In the genomic region with DNA sequence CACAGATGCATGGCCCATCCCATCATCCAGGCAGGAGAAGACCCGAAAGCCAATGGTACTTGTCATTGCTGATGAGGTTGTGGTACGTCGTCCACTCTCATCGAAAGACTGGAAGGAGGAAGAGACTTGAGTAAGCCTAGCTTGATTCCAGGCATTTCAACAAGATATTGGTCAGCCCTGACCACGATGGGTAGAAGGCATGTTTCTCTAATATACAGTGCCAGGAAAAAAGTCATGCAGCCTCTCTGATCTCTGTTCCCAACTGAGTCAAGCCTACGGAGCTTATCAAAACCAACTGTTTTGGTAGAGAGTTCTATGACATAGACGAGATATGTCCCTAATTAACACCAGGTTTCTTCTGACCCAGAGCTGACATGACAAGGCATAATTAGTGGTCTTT, we compare ENCODE assay signal across 20 cellular contexts. TPM values are rescaled to one million over a fixed set of nuclear protein-coding genes. Genes with fewer than 3 reads are reported as not detected.
DNase-seq lines count a peak whose midpoint lies in the region; ATAC-seq and TF ChIP-seq lines count a peak whose summit lies in the region.
"Had no signal": no experiment of that assay in that cellular context is flagged by ENCODE, and none has a peak within 500 bp of the region (broad histone marks: within the 10 kb centered on the region; RNA-seq: fewer than 3 reads in every experiment).

No MANE protein-coding gene starts in this region.

- H3K27me3 ChIP-seq in IMR-90 (ENCODE audit: control insufficient read depth, insufficient read depth, low read length) (no peaks in the 10 kb centered on the region), breast epithelium (no peaks in the 10 kb centered on the region), osteoblast (ENCODE audit: insufficient read depth, low read length) (no peaks in the 10 kb centered on the region), sigmoid colon (no peaks in the 10 kb centered on the region)
- H3K27me3 ChIP-seq: cardiac muscle cell, neural progenitor cell had no signal

- H3K14ac ChIP-seq in IMR-90 (replicated peaks; ENCODE audit: low read depth, low read length) = peak overlapping the region; percentile 50

- H3K36me3 ChIP-seq in IMR-90 (ENCODE audit: control insufficient read depth, insufficient read depth, low read length) (peaks cover 35% of the 10 kb centered on the region), breast epithelium (no peaks in the 10 kb centered on the region), osteoblast (ENCODE audit: insufficient read depth, low read length) (peaks cover 28% of the 10 kb centered on the region), sigmoid colon (peaks cover 12 to 54% (median 37%) of the 10 kb centered on the region in 4 donors)

- WGBS in IMR-90 (ENCODE audit: extremely low coverage in 2 of 2, insufficient read length in 1 of 2), 2 experiments = 40% methylated on average over 1 of the region's 7 CpGs; no CpG with 5 or more reads in 1 of the 2 experiments
- 93 to 94% methylated on average over 7 of the region's 7 CpGs for WGBS in sigmoid colon, 2 donors

- in situ Hi-C loops in IMR-90 (cut with MboI; ENCODE audit: low sequenced_read_pairs) = no loop called here

- ATAC-seq in IMR-90 (ENCODE audit: low read depth) = 0 out of 2 replicates have a peak, but pooled peaks have one; percentile 5
- ATAC-seq: activated CD4-positive, CD25-positive, alpha-beta regulatory T cell treated with anti-CD3 and anti-CD28 coated beads, Interleukin-2, amount 50 U/mL, for 24 hours; mucosa of descending colon; Panc1 had no signal

- peak overlapping the region; percentile 73 for H3K4ac ChIP-seq in IMR-90 (ENCODE audit: low read depth, low read length)

- H3K4me3 ChIP-seq in IMR-90 (ENCODE audit: insufficient read depth, low read depth, low read length) (no peak overlapping the region), breast epithelium (no peak overlapping the region), osteoblast (ENCODE audit: insufficient read depth, low read length) (no peak overlapping the region), sigmoid colon (no peak overlapping the region)
- H3K4me3 ChIP-seq: cardiac muscle cell, mucosa of descending colon, neural progenitor cell, SK-N-MC, thoracic aorta had no signal

- BruUV-seq in IMR-90 (replicated peaks; lab: Mats Ljungman, UMichigan) = no TSS peak

- H3K4me2 ChIP-seq in IMR-90 (ENCODE audit: low read depth, low read length) = peak overlapping the region; percentile 16; the same call in 1 of the 2 replicates
- peak overlapping the region; percentile 56 for H3K4me2 ChIP-seq in osteoblast (ENCODE audit: insufficient read depth, low read length)
- H3K4me2 ChIP-seq: neural progenitor cell had no signal

- DNase-seq in EH (ENCODE audit: low read depth) (peak; percentile 82), IMR-90 (peak; percentile 80), breast epithelium (ENCODE audit: low spot score in 2 of 2) (no peak), osteoblast (ENCODE audit: insufficient read length, low spot score, missing footprints) (peak; percentile 90), germinal center (ENCODE audit: low spot score) (no peak), sigmoid colon (no peak)
- no peak for DNase-seq in stimulated activated CD8-positive, alpha-beta memory T cell treated with anti-CD3 and anti-CD28 coated beads, Interleukin-4, amount 100 ng/mL, for 48 hours
- DNase-seq: activated CD8-positive, alpha-beta memory T cell treated with anti-CD3 and anti-CD28 coated beads for 24 hours; Caco-2; dermis blood vessel endothelial cell; glutamatergic neuron; mucosa of descending colon; NCI-H187; stimulated activated CD4-positive, alpha-beta T cell treated with anti-CD3 and anti-CD28 coated beads, Interleukin-12 subunit alpha, Interleukin-12 subunit beta, amount 100 ng/mL, for 4 hours had no signal

- H2BK120ac ChIP-seq in IMR-90 (ENCODE audit: low read depth, low read length) = peak overlapping the region; percentile 60

- H4K5ac ChIP-seq in IMR-90 (ENCODE audit: low read depth, low read length) = peak overlapping the region; percentile 21; the same call in 1 of the 2 replicates

- no peaks in the 10 kb centered on the region for H3K79me2 ChIP-seq in osteoblast (ENCODE audit: insufficient read depth, low read length)

- H2BK15ac ChIP-seq in IMR-90 (ENCODE audit: low read depth, low read length) = peak overlapping the region; percentile 93

- intact Hi-C loops in IMR-90 (cut with micrococcal nuclease) = loop anchor here (2.0 kb wide), 1 partner anchor 104 kb away; a partner anchor contains a TSS
- intact Hi-C loops in breast epithelium (cut with DNase I; ENCODE audit: low total_unique reads) = loop anchor here (10.0 kb wide), 1 partner anchor 92 kb away; no protein-coding TSS in a partner anchor
- intact Hi-C loops in sigmoid colon (cut with DNase I) = loop anchor here (10.0 kb wide), 2 partner anchors 108 to 458 kb away; a partner anchor contains a TSS

- dilution Hi-C loops in IMR-90 (cut with HindIII; ENCODE audit: low sequenced_read_pairs, unreplicated experiment) = no loop called here

- CTCF ChIA-PET in IMR-90 (lab: Yijun Ruan, JAX) = interaction anchor here (1.1 to 1.6 kb wide), 3 partner anchors 10 to 232 kb away, joined by 3 to 5 read pairs (median 3); no protein-coding TSS in a partner anchor

- peak overlapping the region; percentile 27; the same call in 1 of the 2 replicates for H2BK20ac ChIP-seq in IMR-90 (ENCODE audit: low read depth, low read length)

- no peak overlapping the region for H3K56ac ChIP-seq in IMR-90 (ENCODE audit: extremely low read depth, insufficient read depth, low read length)

- H4K91ac ChIP-seq in IMR-90 (ENCODE audit: insufficient read depth, low read depth, low read length) = peak overlapping the region; percentile 66

- no peak overlapping the region for H2AK9ac ChIP-seq in IMR-90 (replicated peaks; ENCODE audit: low read depth, low read length, poor library complexity)

- no peaks in the 10 kb centered on the region for H3K9me3 ChIP-seq in IMR-90 (ENCODE audit: control insufficient read depth, insufficient read depth, low read length)
- H3K9me3 ChIP-seq in breast epithelium = no peaks in the 10 kb centered on the region
- no peaks in the 10 kb centered on the region for H3K9me3 ChIP-seq in osteoblast (ENCODE audit: low read depth, low read length)
- H3K9me3 ChIP-seq in sigmoid colon = no peaks in the 10 kb centered on the region
- H3K9me3 ChIP-seq: Caco-2, mucosa of descending colon, thoracic aorta had no signal

- H2AFZ ChIP-seq in IMR-90 (replicated peaks; ENCODE audit: low read length, poor library complexity) = no peak overlapping the region
- no peak overlapping the region for H2AFZ ChIP-seq in osteoblast (ENCODE audit: low read length)
- H2AFZ ChIP-seq: neural progenitor cell had no signal

- H2AK5ac ChIP-seq in IMR-90 (ENCODE audit: low read depth, low read length) = peak overlapping the region; percentile 89

- POLR2A ChIA-PET in IMR-90 (lab: Charles Lee; ENCODE audit: unreplicated experiment) = no interaction called here

- peak overlapping the region; percentile 31; the same call in 1 of the 2 replicates for H3K18ac ChIP-seq in IMR-90 (ENCODE audit: low read depth, low read length)

- H4K8ac ChIP-seq in IMR-90 (ENCODE audit: low read depth in 2 of 2, low read length in 2 of 2) = peak overlapping the region in 1 of 2 experiments; percentile 66; a peak in 2 of 4 replicates

- H3K23ac ChIP-seq in IMR-90 (ENCODE audit: low read depth, low read length) = peak overlapping the region; percentile 74; the same call in 1 of the 2 replicates

- no peak for TF ChIP-seq POLR2A in IMR-90 (IDR thresholded peaks at IDR 0.05; ENCODE audit: low read depth, low read length)
- no peak for TF ChIP-seq POLR2A in breast epithelium (IDR thresholded peaks at IDR 0.05)
- no peak for TF ChIP-seq POLR2A in sigmoid colon (IDR thresholded peaks at IDR 0.05)

- no peak for TF ChIP-seq RAD21 in IMR-90 (IDR thresholded peaks at IDR 0.05; ENCODE audit: low read length)

- H3K9ac ChIP-seq in IMR-90 (ENCODE audit: low read depth, low read length) = no peak overlapping the region
- H3K9ac ChIP-seq: neural progenitor cell had no signal

- peaks cover 22% of the 10 kb centered on the region for H3K9me1 ChIP-seq in IMR-90 (ENCODE audit: insufficient read depth, low read length)

- H3K4me1 ChIP-seq in IMR-90 (ENCODE audit: control insufficient read depth, insufficient read depth, low read length) (peaks cover 18% of the 10 kb centered on the region), breast epithelium (no peaks in the 10 kb centered on the region), osteoblast (ENCODE audit: insufficient read depth, low read length) (peaks cover 67% of the 10 kb centered on the region), sigmoid colon (peaks cover 0 to 12% (median 9%) of the 10 kb centered on the region in 4 donors)
- H3K4me1 ChIP-seq: Caco-2 had no signal

- H4K20me1 ChIP-seq in IMR-90 (ENCODE audit: insufficient read depth, low read length) (no peaks in the 10 kb centered on the region), osteoblast (ENCODE audit: insufficient read depth, low read length) (no peaks in the 10 kb centered on the region)

- H3K79me1 ChIP-seq in IMR-90 (ENCODE audit: low read depth in 1 of 2, low read length in 2 of 2) = peaks cover 6 to 39% of the 10 kb centered on the region in 2 experiments

- no peak for TF ChIP-seq EP300 in sigmoid colon (IDR thresholded peaks at IDR 0.05)

- H3K27ac ChIP-seq in IMR-90 (ENCODE audit: insufficient read depth, low read length) (0 out of 2 replicates have a peak overlapping the region, but pooled peaks have one; percentile 4), breast epithelium (peak overlapping the region; percentile 25 to 43), osteoblast (ENCODE audit: low read depth, low read length) (peak overlapping the region; percentile 93), sigmoid colon (no peak overlapping the region)
- H3K27ac ChIP-seq: cardiac muscle cell, neural progenitor cell, SK-N-MC had no signal

- peak overlapping the region; percentile 73 for H2BK5ac ChIP-seq in IMR-90 (ENCODE audit: low read depth, low read length, poor library complexity, severe bottlenecking)

- TF ChIP-seq CTCF in IMR-90 (conservative IDR thresholded peaks at IDR 0.05; ENCODE audit: low read depth, low read length) (no peak), breast epithelium (IDR thresholded peaks at IDR 0.05) (no peak), osteoblast (IDR thresholded peaks at IDR 0.05; ENCODE audit: extremely low read depth, low read depth, low read length) (no peak), sigmoid colon (IDR thresholded peaks at IDR 0.05) (no peak)

TF ChIP-seq in IMR-90, 13 proteins besides CTCF, POLR2A, EP300 and RAD21 (continues in another document):
- no peak for TF ChIP-seq FOS (IDR thresholded peaks at IDR 0.05; ENCODE audit: low read depth, low read length)
- no peak for TF ChIP-seq MAFK (IDR thresholded peaks at IDR 0.05; ENCODE audit: low read depth, low read length)

RNA-seq across cellular contexts. Expression of a gene that starts 58.6 kb away (rescaled TPM):
- total RNA-seq in IMR-90 (2012; rRNA removed) (98.4 and 99.2 TPM in 2 replicates), breast epithelium (10 to 100 TPM; 38.1 to 42.9 (median 40.4) TPM), osteoblast (40.2 and 42.4 TPM in 2 replicates), sigmoid colon (10 to 100 TPM; 20.7 to 38.2 (median 26.9) TPM)
- polyA plus RNA-seq in IMR-90 (2012; rRNA removed) (13.8 and 15.2 TPM in 2 replicates), sigmoid colon (10 to 100 TPM in 1 of 3 donors, 1 to 10 TPM in 2; 3.6 to 14.8 (median 5.1) TPM)
- 4.7 and 7.3 TPM in 2 replicates for polyA plus RNA-seq in IMR-90 (2012; cell fraction: cytosol; rRNA removed)
- polyA plus RNA-seq in IMR-90 (2012; cell fraction: nucleus; rRNA removed; ENCODE audit: low replicate concordance) = 4.4 and 13.1 TPM in 2 replicates

Comparison
In these comparisons a context has a peak if more than half of its experiments do, and no peak if none do; other contexts are left out.
1. DNase-seq: peak in EH (single experiment), IMR-90 (single experiment) and osteoblast (single experiment); none in breast epithelium (0 of 2), germinal center (single experiment), stimulated activated CD8-positive, alpha-beta memory T cell treated with anti-CD3 and anti-CD28 coated beads, Interleukin-4, amount 100 ng/mL, for 48 hours (single experiment) and sigmoid colon (single experiment).
2. H3K27ac ChIP-seq: peak in IMR-90 (single experiment), breast epithelium (2 of 2) and osteoblast (single experiment); none in sigmoid colon (0 of 4).